ENCODE assay signal across 9 cellular contexts in the genomic region with DNA sequence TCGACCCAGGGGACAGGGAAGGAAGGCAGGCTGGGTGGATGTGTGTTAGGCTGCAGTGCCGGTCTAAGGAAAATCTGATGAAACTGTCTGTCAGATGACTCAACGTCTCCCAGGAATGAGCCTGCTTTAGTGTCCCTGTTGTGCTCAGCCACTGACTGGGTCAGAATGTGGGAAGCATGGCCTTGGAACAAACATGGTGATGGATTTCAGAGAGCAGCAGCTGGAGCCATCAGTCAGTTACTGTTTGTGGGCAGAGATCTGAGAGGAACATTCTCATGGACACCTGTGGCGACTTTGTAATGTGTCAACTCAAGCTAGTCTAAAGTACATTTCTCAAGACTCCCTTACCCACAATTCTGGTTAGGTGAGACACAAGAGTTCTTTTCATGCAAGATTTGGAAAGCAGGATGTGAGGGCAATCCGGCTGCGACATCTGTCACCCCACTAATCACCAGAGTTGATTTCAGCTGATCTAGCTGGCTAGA.
DNase-seq lines count a peak whose midpoint lies in the region; ATAC-seq and TF ChIP-seq lines count a peak whose summit lies in the region.
"Had no signal": no experiment of that assay in that cellular context is flagged by ENCODE, and none has a peak within 500 bp of the region (broad histone marks: within the 10 kb centered on the region; RNA-seq: fewer than 3 reads in every experiment).

No MANE protein-coding gene starts in this region.

- no peaks in the 10 kb centered on the region for H3K4me1 ChIP-seq in RWPE2 (ENCODE audit: insufficient read depth, poor library complexity, severe bottlenecking)

- no peak overlapping the region for H3K4me3 ChIP-seq in RWPE2 (ENCODE audit: severe bottlenecking)
- H3K4me3 ChIP-seq: cardiac muscle cell had no signal

- no peak for TF ChIP-seq CTCF in RWPE2 (IDR thresholded peaks at IDR 0.05; ENCODE audit: poor library complexity, severe bottlenecking)

- H3K27me3 ChIP-seq in RWPE2 (ENCODE audit: insufficient read depth, poor library complexity, severe bottlenecking): no peaks in the 10 kb centered on the region
- H3K27me3 ChIP-seq: cardiac muscle cell had no signal

- no peaks in the 10 kb centered on the region for H3K9me3 ChIP-seq in RWPE2 (ENCODE audit: severe bottlenecking)

- intact Hi-C loops in left cardiac atrium (cut with DNase I): no loop called here

- ATAC-seq in RWPE2 (ENCODE audit: low read depth) (peak; percentile 66; the same call in 1 of the 3 replicates), left cardiac atrium (no peak), HG03342 (IDR thresholded peaks at IDR 0.05; ENCODE audit: unreplicated experiment) (no peak)

- DNase-seq in GM03348 (ENCODE audit: low spot score): peak; percentile 77
- no peak for DNase-seq in RWPE2 (ENCODE audit: low spot score)
- peak; percentile 59 for DNase-seq in fibroblast of peridontal ligament (ENCODE audit: extremely low read depth)
- DNase-seq in renal cortical epithelial cell (ENCODE audit: low read depth): peak; percentile 73
- DNase-seq in inferior parietal cortex (ENCODE audit: extremely low spot score): no peak
- DNase-seq in NCI-H446 (lab: John Stamatoyannopoulos, UW): no peak
- DNase-seq in left cardiac atrium: no peak

- no peak overlapping the region for H3K27ac ChIP-seq in RWPE2 (ENCODE audit: poor library complexity, severe bottlenecking)
- H3K27ac ChIP-seq: cardiac muscle cell had no signal

- H3K36me3 ChIP-seq in RWPE2 (ENCODE audit: low read depth): peaks cover 13% of the 10 kb centered on the region; the same call in 1 of the 2 replicates

Comparison
In these comparisons a context has a peak if more than half of its experiments do, and no peak if none do; other contexts are left out.
1. DNase-seq: peak in GM03348 (single experiment), fibroblast of peridontal ligament (single experiment) and renal cortical epithelial cell (single experiment); none in RWPE2 (single experiment), inferior parietal cortex (single experiment), NCI-H446 (0 of 2) and left cardiac atrium (single experiment).